ENCODE assay signal across 1 cellular context in the genomic region with DNA sequence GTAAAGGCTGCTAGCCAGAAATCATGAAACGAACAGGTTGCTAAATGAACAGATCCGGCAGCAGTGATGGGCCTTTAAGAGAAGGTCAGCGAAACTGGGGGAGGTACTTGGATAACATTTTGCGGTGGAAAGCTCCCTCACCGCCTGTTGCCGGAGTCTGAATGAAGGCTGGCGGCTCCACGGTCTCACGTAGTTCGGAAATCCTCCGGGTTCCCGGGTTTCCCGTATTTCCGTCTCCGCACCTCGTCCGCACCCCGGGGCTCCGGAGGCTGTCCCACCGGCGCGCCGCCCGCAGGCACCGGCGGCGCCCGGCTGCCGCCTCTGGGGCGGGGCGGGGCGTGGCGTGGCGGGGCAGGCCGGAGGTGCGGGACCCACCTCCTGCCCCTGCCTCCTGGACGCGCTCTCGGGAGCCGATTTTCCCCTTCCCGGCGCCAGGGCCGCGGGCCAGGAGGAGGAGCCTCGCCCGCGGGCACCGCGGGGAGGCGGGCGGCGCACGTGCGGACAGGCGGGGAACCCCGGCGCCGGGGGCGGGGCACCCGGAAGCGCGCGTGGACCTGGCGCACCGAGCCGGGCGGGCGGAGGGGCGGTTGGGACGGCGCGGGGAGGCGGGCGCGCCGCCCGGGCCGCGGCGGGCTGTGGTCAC.
TF ChIP-seq lines count a peak whose summit lies in the region.

A gene with protein sequence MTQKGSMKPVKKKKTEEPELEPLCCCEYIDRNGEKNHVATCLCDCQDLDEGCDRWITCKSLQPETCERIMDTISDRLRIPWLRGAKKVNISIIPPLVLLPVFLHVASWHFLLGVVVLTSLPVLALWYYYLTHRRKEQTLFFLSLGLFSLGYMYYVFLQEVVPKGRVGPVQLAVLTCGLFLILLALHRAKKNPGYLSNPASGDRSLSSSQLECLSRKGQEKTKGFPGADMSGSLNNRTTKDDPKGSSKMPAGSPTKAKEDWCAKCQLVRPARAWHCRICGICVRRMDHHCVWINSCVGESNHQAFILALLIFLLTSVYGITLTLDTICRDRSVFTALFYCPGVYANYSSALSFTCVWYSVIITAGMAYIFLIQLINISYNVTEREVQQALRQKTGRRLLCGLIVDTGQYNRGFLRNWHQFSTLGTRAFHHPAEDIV (plus strand): TSS at position 642 of the 643 bp plus-strand sequence. CDS start 790 bp downstream, outside the sequence.

TF ChIP-seq in HepG2, 621 proteins besides CTCF, POLR2A, EP300 and RAD21 (continued from another document):
- TF ChIP-seq, protein P1, sequence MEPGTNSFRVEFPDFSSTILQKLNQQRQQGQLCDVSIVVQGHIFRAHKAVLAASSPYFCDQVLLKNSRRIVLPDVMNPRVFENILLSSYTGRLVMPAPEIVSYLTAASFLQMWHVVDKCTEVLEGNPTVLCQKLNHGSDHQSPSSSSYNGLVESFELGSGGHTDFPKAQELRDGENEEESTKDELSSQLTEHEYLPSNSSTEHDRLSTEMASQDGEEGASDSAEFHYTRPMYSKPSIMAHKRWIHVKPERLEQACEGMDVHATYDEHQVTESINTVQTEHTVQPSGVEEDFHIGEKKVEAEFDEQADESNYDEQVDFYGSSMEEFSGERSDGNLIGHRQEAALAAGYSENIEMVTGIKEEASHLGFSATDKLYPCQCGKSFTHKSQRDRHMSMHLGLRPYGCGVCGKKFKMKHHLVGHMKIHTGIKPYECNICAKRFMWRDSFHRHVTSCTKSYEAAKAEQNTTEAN (CRISPR knock-in tag; conservative IDR thresholded peaks at IDR 0.05) = 0 out of 2 replicates have a peak, but pooled peaks have one; percentile 20
- TF ChIP-seq CCDC6 (CRISPR knock-in tag; IDR thresholded peaks at IDR 0.05) (0 out of 2 replicates have a peak, but pooled peaks have one; percentile 64), ZNF441 (CRISPR knock-in tag; IDR thresholded peaks at IDR 0.05; ENCODE audit: borderline replicate concordance) (0 out of 2 replicates have a peak, but pooled peaks have one; percentile 32), THAP11 (CRISPR knock-in tag; IDR thresholded peaks at IDR 0.05) (0 out of 2 replicates have a peak, but pooled peaks have one; percentile 12), ZFX (CRISPR knock-in tag; IDR thresholded peaks at IDR 0.05; ENCODE audit: low read depth) (peak; percentile 14; the same call in 1 of the 2 replicates), ZMAT3 (CRISPR knock-in tag; conservative IDR thresholded peaks at IDR 0.05) (0 out of 2 replicates have a peak, but pooled peaks have one; percentile 38), ZNF749 (CRISPR knock-in tag; IDR thresholded peaks at IDR 0.05; ENCODE audit: borderline replicate concordance) (no peak), LCORL (IDR thresholded peaks at IDR 0.05) (no peak), LCORL (CRISPR knock-in tag; IDR thresholded peaks at IDR 0.05) (0 out of 2 replicates have a peak, but pooled peaks have one; percentile 3), ZNF768 (CRISPR knock-in tag; IDR thresholded peaks at IDR 0.05) (peak; percentile 24; the same call in 1 of the 2 replicates), ZNF746 (CRISPR knock-in tag; IDR thresholded peaks at IDR 0.05) (peak; percentile 15; the same call in 1 of the 2 replicates), MXI1 (IDR thresholded peaks at IDR 0.05; ENCODE audit: borderline replicate concordance, low read depth, low read length) (peak; percentile 44; the same call in 1 of the 3 replicates), ZNF430 (CRISPR knock-in tag; IDR thresholded peaks at IDR 0.05) (0 out of 2 replicates have a peak, but pooled peaks have one; percentile 8), GABPB1 (CRISPR knock-in tag; IDR thresholded peaks at IDR 0.05) (0 out of 2 replicates have a peak, but pooled peaks have one; percentile 28), HNRNPLL (IDR thresholded peaks at IDR 0.05; ENCODE audit: low read depth, low read length, poor library complexity, severe bottlenecking) (peak; percentile 36), ZNF773 (CRISPR knock-in tag; IDR thresholded peaks at IDR 0.05; ENCODE audit: borderline replicate concordance) (0 out of 2 replicates have a peak, but pooled peaks have one; percentile 33), ZNF563 (CRISPR knock-in tag; IDR thresholded peaks at IDR 0.05) (peak; percentile 46; the same call in 1 of the 2 replicates), ZFYVE20 (CRISPR knock-in tag; IDR thresholded peaks at IDR 0.05; ENCODE audit: borderline replicate concordance, low read depth) (0 out of 2 replicates have a peak, but pooled peaks have one; percentile 11), XBP1 (CRISPR knock-in tag; IDR thresholded peaks at IDR 0.05) (no peak), ZNF562 (CRISPR knock-in tag; IDR thresholded peaks at IDR 0.05; ENCODE audit: borderline replicate concordance) (no peak), TBP (CRISPR knock-in tag; IDR thresholded peaks at IDR 0.05) (no peak), YEATS4 (CRISPR knock-in tag; IDR thresholded peaks at IDR 0.05; ENCODE audit: borderline replicate concordance) (peak; percentile 56), ZNF878 (CRISPR knock-in tag; IDR thresholded peaks at IDR 0.05) (no peak), RBFOX2 (IDR thresholded peaks at IDR 0.05; ENCODE audit: low read depth, low read length) (no peak), CBX1 (IDR thresholded peaks at IDR 0.05; ENCODE audit: low read depth) (no peak), MAZ (IDR thresholded peaks at IDR 0.05; ENCODE audit: borderline replicate concordance, low read depth, low read length) (no peak), MAZ (CRISPR knock-in tag; IDR thresholded peaks at IDR 0.05; ENCODE audit: low read depth) (peak; percentile 50; the same call in 1 of the 2 replicates)
- TF ChIP-seq, protein P2, sequence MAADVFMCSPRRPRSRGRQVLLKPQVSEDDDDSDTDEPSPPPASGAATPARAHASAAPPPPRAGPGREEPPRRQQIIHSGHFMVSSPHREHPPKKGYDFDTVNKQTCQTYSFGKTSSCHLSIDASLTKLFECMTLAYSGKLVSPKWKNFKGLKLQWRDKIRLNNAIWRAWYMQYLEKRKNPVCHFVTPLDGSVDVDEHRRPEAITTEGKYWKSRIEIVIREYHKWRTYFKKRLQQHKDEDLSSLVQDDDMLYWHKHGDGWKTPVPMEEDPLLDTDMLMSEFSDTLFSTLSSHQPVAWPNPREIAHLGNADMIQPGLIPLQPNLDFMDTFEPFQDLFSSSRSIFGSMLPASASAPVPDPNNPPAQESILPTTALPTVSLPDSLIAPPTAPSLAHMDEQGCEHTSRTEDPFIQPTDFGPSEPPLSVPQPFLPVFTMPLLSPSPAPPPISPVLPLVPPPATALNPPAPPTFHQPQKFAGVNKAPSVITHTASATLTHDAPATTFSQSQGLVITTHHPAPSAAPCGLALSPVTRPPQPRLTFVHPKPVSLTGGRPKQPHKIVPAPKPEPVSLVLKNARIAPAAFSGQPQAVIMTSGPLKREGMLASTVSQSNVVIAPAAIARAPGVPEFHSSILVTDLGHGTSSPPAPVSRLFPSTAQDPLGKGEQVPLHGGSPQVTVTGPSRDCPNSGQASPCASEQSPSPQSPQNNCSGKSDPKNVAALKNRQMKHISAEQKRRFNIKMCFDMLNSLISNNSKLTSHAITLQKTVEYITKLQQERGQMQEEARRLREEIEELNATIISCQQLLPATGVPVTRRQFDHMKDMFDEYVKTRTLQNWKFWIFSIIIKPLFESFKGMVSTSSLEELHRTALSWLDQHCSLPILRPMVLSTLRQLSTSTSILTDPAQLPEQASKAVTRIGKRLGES (CRISPR knock-in tag; IDR thresholded peaks at IDR 0.05; ENCODE audit: borderline replicate concordance) = 0 out of 2 replicates have a peak, but pooled peaks have one; percentile 29
- TF ChIP-seq, protein P3, sequence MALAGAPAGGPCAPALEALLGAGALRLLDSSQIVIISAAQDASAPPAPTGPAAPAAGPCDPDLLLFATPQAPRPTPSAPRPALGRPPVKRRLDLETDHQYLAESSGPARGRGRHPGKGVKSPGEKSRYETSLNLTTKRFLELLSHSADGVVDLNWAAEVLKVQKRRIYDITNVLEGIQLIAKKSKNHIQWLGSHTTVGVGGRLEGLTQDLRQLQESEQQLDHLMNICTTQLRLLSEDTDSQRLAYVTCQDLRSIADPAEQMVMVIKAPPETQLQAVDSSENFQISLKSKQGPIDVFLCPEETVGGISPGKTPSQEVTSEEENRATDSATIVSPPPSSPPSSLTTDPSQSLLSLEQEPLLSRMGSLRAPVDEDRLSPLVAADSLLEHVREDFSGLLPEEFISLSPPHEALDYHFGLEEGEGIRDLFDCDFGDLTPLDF (CRISPR knock-in tag; IDR thresholded peaks at IDR 0.05) = no peak
- TF ChIP-seq, protein P4, sequence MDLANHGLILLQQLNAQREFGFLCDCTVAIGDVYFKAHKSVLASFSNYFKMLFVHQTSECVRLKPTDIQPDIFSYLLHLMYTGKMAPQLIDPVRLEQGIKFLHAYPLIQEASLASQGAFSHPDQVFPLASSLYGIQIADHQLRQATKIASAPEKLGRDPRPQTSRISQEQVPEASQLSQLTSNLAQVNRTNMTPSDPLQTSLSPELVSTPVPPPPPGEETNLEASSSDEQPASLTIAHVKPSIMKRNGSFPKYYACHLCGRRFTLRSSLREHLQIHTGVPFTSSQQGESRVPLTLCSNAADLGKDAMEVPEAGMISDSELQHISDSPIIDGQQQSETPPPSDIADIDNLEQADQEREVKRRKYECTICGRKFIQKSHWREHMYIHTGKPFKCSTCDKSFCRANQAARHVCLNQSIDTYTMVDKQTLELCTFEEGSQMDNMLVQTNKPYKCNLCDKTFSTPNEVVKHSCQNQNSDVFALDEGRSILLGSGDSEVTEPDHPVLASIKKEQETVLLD (CRISPR knock-in tag; IDR thresholded peaks at IDR 0.05; ENCODE audit: low read depth) = peak; percentile 63; the same call in 1 of the 2 replicates
- TF ChIP-seq, protein P5, sequence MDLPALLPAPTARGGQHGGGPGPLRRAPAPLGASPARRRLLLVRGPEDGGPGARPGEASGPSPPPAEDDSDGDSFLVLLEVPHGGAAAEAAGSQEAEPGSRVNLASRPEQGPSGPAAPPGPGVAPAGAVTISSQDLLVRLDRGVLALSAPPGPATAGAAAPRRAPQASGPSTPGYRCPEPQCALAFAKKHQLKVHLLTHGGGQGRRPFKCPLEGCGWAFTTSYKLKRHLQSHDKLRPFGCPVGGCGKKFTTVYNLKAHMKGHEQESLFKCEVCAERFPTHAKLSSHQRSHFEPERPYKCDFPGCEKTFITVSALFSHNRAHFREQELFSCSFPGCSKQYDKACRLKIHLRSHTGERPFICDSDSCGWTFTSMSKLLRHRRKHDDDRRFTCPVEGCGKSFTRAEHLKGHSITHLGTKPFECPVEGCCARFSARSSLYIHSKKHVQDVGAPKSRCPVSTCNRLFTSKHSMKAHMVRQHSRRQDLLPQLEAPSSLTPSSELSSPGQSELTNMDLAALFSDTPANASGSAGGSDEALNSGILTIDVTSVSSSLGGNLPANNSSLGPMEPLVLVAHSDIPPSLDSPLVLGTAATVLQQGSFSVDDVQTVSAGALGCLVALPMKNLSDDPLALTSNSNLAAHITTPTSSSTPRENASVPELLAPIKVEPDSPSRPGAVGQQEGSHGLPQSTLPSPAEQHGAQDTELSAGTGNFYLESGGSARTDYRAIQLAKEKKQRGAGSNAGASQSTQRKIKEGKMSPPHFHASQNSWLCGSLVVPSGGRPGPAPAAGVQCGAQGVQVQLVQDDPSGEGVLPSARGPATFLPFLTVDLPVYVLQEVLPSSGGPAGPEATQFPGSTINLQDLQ (CRISPR knock-in tag; IDR thresholded peaks at IDR 0.05) = 0 out of 2 replicates have a peak, but pooled peaks have one; percentile 45
- TF ChIP-seq, protein P6, sequence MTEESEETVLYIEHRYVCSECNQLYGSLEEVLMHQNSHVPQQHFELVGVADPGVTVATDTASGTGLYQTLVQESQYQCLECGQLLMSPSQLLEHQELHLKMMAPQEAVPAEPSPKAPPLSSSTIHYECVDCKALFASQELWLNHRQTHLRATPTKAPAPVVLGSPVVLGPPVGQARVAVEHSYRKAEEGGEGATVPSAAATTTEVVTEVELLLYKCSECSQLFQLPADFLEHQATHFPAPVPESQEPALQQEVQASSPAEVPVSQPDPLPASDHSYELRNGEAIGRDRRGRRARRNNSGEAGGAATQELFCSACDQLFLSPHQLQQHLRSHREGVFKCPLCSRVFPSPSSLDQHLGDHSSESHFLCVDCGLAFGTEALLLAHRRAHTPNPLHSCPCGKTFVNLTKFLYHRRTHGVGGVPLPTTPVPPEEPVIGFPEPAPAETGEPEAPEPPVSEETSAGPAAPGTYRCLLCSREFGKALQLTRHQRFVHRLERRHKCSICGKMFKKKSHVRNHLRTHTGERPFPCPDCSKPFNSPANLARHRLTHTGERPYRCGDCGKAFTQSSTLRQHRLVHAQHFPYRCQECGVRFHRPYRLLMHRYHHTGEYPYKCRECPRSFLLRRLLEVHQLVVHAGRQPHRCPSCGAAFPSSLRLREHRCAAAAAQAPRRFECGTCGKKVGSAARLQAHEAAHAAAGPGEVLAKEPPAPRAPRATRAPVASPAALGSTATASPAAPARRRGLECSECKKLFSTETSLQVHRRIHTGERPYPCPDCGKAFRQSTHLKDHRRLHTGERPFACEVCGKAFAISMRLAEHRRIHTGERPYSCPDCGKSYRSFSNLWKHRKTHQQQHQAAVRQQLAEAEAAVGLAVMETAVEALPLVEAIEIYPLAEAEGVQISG (CRISPR knock-in tag; IDR thresholded peaks at IDR 0.05) = peak; percentile 29; the same call in 1 of the 2 replicates
- TF ChIP-seq, protein P7, sequence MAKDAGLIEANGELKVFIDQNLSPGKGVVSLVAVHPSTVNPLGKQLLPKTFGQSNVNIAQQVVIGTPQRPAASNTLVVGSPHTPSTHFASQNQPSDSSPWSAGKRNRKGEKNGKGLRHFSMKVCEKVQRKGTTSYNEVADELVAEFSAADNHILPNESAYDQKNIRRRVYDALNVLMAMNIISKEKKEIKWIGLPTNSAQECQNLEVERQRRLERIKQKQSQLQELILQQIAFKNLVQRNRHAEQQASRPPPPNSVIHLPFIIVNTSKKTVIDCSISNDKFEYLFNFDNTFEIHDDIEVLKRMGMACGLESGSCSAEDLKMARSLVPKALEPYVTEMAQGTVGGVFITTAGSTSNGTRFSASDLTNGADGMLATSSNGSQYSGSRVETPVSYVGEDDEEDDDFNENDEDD (CRISPR knock-in tag; IDR thresholded peaks at IDR 0.05; ENCODE audit: borderline replicate concordance) = peak; percentile 83; the same call in 1 of the 2 replicates
